9 cellular contexts compared by ENCODE assay signal in genomic region chr11:78419327-78419726, GRCh38. TPM values are rescaled to one million over a fixed set of nuclear protein-coding genes. Genes with fewer than 3 reads are reported as not detected.
DNase-seq lines count a peak whose midpoint lies in the region; ATAC-seq and TF ChIP-seq lines count a peak whose summit lies in the region.
"Had no signal": no experiment of that assay in that cellular context is flagged by ENCODE, and none has a peak within 500 bp of the region (broad histone marks: within the 10 kb centered on the region; RNA-seq: fewer than 3 reads in every experiment).

No MANE protein-coding gene starts in this region.

- H3K4me3 Mint-ChIP-seq in activated CD4-positive, alpha-beta T cell treated with anti-CD3 and anti-CD28 coated beads, Interleukin-2, amount 10 ng/mL, durations not matched to agents 24 days and 14 days = peak overlapping the region; percentile 84
- peak overlapping the region; percentile 91 for H3K4me3 Mint-ChIP-seq in type B pancreatic cell
- H3K4me3 Mint-ChIP-seq in activated T-cell treated with anti-CD3 and anti-CD28 coated beads, Interleukin-2, amount 50 U/mL, for 24 hours = no peak overlapping the region

- no peak for ATAC-seq in body of pancreas
- peak; percentile 5 for ATAC-seq in left lung
- ATAC-seq in HG03460 (IDR thresholded peaks at IDR 0.05; ENCODE audit: unreplicated experiment) = no peak
- ATAC-seq in GM18861 (IDR thresholded peaks at IDR 0.05; ENCODE audit: unreplicated experiment) = no peak

- H3K27ac ChIP-seq in body of pancreas (peak overlapping the region in 1 of 4 donors; percentile 4), left lung (peak overlapping the region; percentile 94 to 99)
- H3K27ac ChIP-seq: VCaP had no signal

- no peaks in the 10 kb centered on the region for H3K9me3 Mint-ChIP-seq in activated CD4-positive, alpha-beta T cell treated with anti-CD3 and anti-CD28 coated beads, Interleukin-2, amount 10 ng/mL, durations not matched to agents 24 days and 14 days
- H3K9me3 Mint-ChIP-seq in type B pancreatic cell = no peaks in the 10 kb centered on the region
- no peaks in the 10 kb centered on the region for H3K9me3 Mint-ChIP-seq in activated T-cell treated with anti-CD3 and anti-CD28 coated beads, Interleukin-2, amount 50 U/mL, for 24 hours

- peaks cover 32% of the 10 kb centered on the region for H3K4me1 ChIP-seq in body of pancreas
- peaks cover 6 to 55% of the 10 kb centered on the region in 2 donors for H3K4me1 ChIP-seq in left lung

- H3K36me3 ChIP-seq in body of pancreas (replicated peaks in 1 of 2; ENCODE audit: insufficient read depth in 1 of 2, low read depth in 2 of 2) = no peaks in the 10 kb centered on the region
- H3K36me3 ChIP-seq in left lung = no peaks in the 10 kb centered on the region

- peaks cover 11% of the 10 kb centered on the region for H3K27me3 Mint-ChIP-seq in activated CD4-positive, alpha-beta T cell treated with anti-CD3 and anti-CD28 coated beads, Interleukin-2, amount 10 ng/mL, durations not matched to agents 24 days and 14 days
- H3K27me3 Mint-ChIP-seq in type B pancreatic cell = no peaks in the 10 kb centered on the region
- H3K27me3 Mint-ChIP-seq in activated T-cell treated with anti-CD3 and anti-CD28 coated beads, Interleukin-2, amount 50 U/mL, for 24 hours = peaks cover 48% of the 10 kb centered on the region

- H3K4me3 ChIP-seq in body of pancreas (no peak overlapping the region), left lung (no peak overlapping the region)

- H3K9me3 ChIP-seq in body of pancreas (no peaks in the 10 kb centered on the region), left lung (no peaks in the 10 kb centered on the region)

- intact Hi-C loops in activated CD4-positive, alpha-beta T cell treated with anti-CD3 and anti-CD28 coated beads, Interleukin-2, amount 10 ng/mL, durations not matched to agents 24 days and 14 days (cut with micrococcal nuclease) = loop anchor here (2.0 to 10.0 kb wide), 5 partner anchors 13 to 282 kb away; partner anchors contain the start of gene ALG8
- intact Hi-C loops in body of pancreas (cut with DNase I) = loop anchor here (10.0 kb wide), 1 partner anchor 155 kb away; the partner anchor contains the start of gene NARS2
- intact Hi-C loops in left lung (cut with DNase I) = loop anchor here in 1 of 2 donors (10.0 kb wide), 2 partner anchors 145 to 195 kb away; no protein-coding TSS in a partner anchor

- H3K36me3 Mint-ChIP-seq in activated CD4-positive, alpha-beta T cell treated with anti-CD3 and anti-CD28 coated beads, Interleukin-2, amount 10 ng/mL, durations not matched to agents 24 days and 14 days (ENCODE audit: low read depth) = peaks cover 9% of the 10 kb centered on the region
- H3K36me3 Mint-ChIP-seq in type B pancreatic cell = no peaks in the 10 kb centered on the region
- H3K36me3 Mint-ChIP-seq in activated T-cell treated with anti-CD3 and anti-CD28 coated beads, Interleukin-2, amount 50 U/mL, for 24 hours (ENCODE audit: low read depth) = no peaks in the 10 kb centered on the region

- TF ChIP-seq POLR2A in body of pancreas (IDR thresholded peaks at IDR 0.05) = no peak

- H3K27me3 ChIP-seq in body of pancreas (no peaks in the 10 kb centered on the region), left lung (no peaks in the 10 kb centered on the region)

- TF ChIP-seq CTCF in body of pancreas (IDR thresholded peaks at IDR 0.05) (no peak), left lung (IDR thresholded peaks at IDR 0.05) (no peak), type B pancreatic cell (conservative IDR thresholded peaks at IDR 0.05) (no peak)

- WGBS in body of pancreas, 2 donors = 7 to 24% methylated on average over 5 of the region's 5 CpGs

- H3K4me1 Mint-ChIP-seq in activated CD4-positive, alpha-beta T cell treated with anti-CD3 and anti-CD28 coated beads, Interleukin-2, amount 10 ng/mL, durations not matched to agents 24 days and 14 days = peaks cover 55% of the 10 kb centered on the region
- H3K4me1 Mint-ChIP-seq in type B pancreatic cell (ENCODE audit: unreplicated experiment) = peaks cover 37% of the 10 kb centered on the region
- peaks cover 33% of the 10 kb centered on the region for H3K4me1 Mint-ChIP-seq in activated T-cell treated with anti-CD3 and anti-CD28 coated beads, Interleukin-2, amount 50 U/mL, for 24 hours (ENCODE audit: low read depth)

- no peak overlapping the region for H3K27ac Mint-ChIP-seq in activated CD4-positive, alpha-beta T cell treated with anti-CD3 and anti-CD28 coated beads, Interleukin-2, amount 10 ng/mL, durations not matched to agents 24 days and 14 days
- peak overlapping the region; percentile 91 for H3K27ac Mint-ChIP-seq in type B pancreatic cell
- no peak overlapping the region for H3K27ac Mint-ChIP-seq in activated T-cell treated with anti-CD3 and anti-CD28 coated beads, Interleukin-2, amount 50 U/mL, for 24 hours

- no peak for DNase-seq in activated CD4-positive, alpha-beta T cell treated with anti-CD3 and anti-CD28 coated beads, Interleukin-2, amount 10 ng/mL, durations not matched to agents 24 days and 14 days
- DNase-seq in activated CD4-positive, alpha-beta T cell treated with anti-CD3 and anti-CD28 coated beads, Interleukin-2, amount 50 U/mL, for 48 hours = no peak
- DNase-seq in body of pancreas = peak; percentile 33 to 73 (median 44)
- peak in 1 of 2 donors; percentile 60 for DNase-seq in left lung
- DNase-seq in type B pancreatic cell (ENCODE audit: extremely low spot score, unreplicated experiment) = no peak
- DNase-seq in activated T-cell treated with anti-CD3 and anti-CD28 coated beads, Interleukin-2, amount 50 U/mL, for 24 hours = no peak

RNA-seq across cellular contexts. Expression of gene GAB2, which starts 1.7 kb away (rescaled TPM):
- total RNA-seq in activated CD4-positive, alpha-beta T cell treated with anti-CD3 and anti-CD28 coated beads, Interleukin-2, amount 10 ng/mL, durations not matched to agents 24 days and 14 days = 16.1 and 17.0 TPM in 2 replicates
- total RNA-seq in body of pancreas = 10 to 100 TPM in 1 of 2 donors, 1 to 10 TPM in 1; 6.9 to 16.9 TPM
- total RNA-seq in left lung = 10 to 100 TPM; 43.8 to 59.6 TPM
- 23.3 and 24.5 TPM in 2 replicates for total RNA-seq in type B pancreatic cell (ENCODE audit: low replicate concordance)

Comparison
In these comparisons a context has a peak if more than half of its experiments do, and no peak if none do; other contexts are left out.
1. DNase-seq: peak in body of pancreas (4 of 4); none in activated CD4-positive, alpha-beta T cell treated with anti-CD3 and anti-CD28 coated beads, Interleukin-2, amount 10 ng/mL, durations not matched to agents 24 days and 14 days (single experiment), activated CD4-positive, alpha-beta T cell treated with anti-CD3 and anti-CD28 coated beads, Interleukin-2, amount 50 U/mL, for 48 hours (0 of 2), type B pancreatic cell (single experiment) and activated T-cell treated with anti-CD3 and anti-CD28 coated beads, Interleukin-2, amount 50 U/mL, for 24 hours (single experiment).